ENCODE assay signal across 22 cellular contexts in genomic region chr2:240630771-240631560, GRCh38. TPM values are rescaled to one million over a fixed set of nuclear protein-coding genes. Genes with fewer than 3 reads are reported as not detected.
"Had no signal": no experiment of that assay in that cellular context is flagged by ENCODE, and none has a peak within 500 bp of the region (broad histone marks: within the 10 kb centered on the region; RNA-seq: fewer than 3 reads in every experiment).

No MANE protein-coding gene starts in this region.

- H3K27ac ChIP-seq: gastroesophageal sphincter, heart right ventricle, sigmoid colon, spleen, stomach, thoracic aorta, vagina had no signal

- DNase-seq: activated CD4-positive, alpha-beta T cell treated with anti-CD3 and anti-CD28 coated beads, Interleukin-2, amount 50 U/mL, for 48 hours; activated gamma-delta T cell; activated naive CD8-positive, alpha-beta T cell treated with anti-CD3 and anti-CD28 coated beads for 36 hours; activated T-cell treated with anti-CD3 and anti-CD28 coated beads, Interleukin-2, amount 50 U/mL, for 4 hours; dermis blood vessel endothelial cell; heart right ventricle; mesendoderm; SHP77; stomach had no signal

- H3K27ac Mint-ChIP-seq: activated naive CD8-positive, alpha-beta T cell treated with anti-CD3 and anti-CD28 coated beads for 36 hours; brain; T-helper 2 cell treated with Interferon-gamma antibody and Interleukin-4, amounts not matched to agents 5 μg/mL and 100 μg/mL, for 36 hours had no signal

- H3K4me3 Mint-ChIP-seq: activated naive CD8-positive, alpha-beta T cell treated with anti-CD3 and anti-CD28 coated beads for 36 hours; activated T-cell treated with anti-CD3 and anti-CD28 coated beads, Interleukin-2, amount 50 U/mL, for 4 hours; brain; central memory CD8-positive, alpha-beta T cell; T-helper 2 cell treated with Interferon-gamma antibody and Interleukin-4, amounts not matched to agents 5 μg/mL and 100 μg/mL, for 36 hours had no signal

- H3K4me3 ChIP-seq: gastroesophageal sphincter, heart right ventricle, sigmoid colon, spleen, stomach, thoracic aorta, vagina had no signal

- ATAC-seq: activated CD4-positive, CD25-positive, alpha-beta regulatory T cell treated with anti-CD3 and anti-CD28 coated beads, Interleukin-2, amount 50 U/mL, for 24 hours; activated T-cell treated with anti-CD3 and anti-CD28 coated beads, Interleukin-2, amount 50 U/mL, for 4 hours; gastroesophageal sphincter; heart right ventricle had no signal

- H3K9me3 Mint-ChIP-seq: central memory CD8-positive, alpha-beta T cell had no signal

- H3K4me1 ChIP-seq: gastroesophageal sphincter, sigmoid colon, vagina had no signal

- H3K36me3 Mint-ChIP-seq: brain had no signal

- H3K4me1 Mint-ChIP-seq: brain had no signal

- H3K36me3 ChIP-seq: sigmoid colon, thoracic aorta, vagina had no signal

- H3K27me3 ChIP-seq: sigmoid colon, spleen, stomach, vagina had no signal

- H3K27me3 Mint-ChIP-seq: activated naive CD8-positive, alpha-beta T cell treated with anti-CD3 and anti-CD28 coated beads for 36 hours; central memory CD8-positive, alpha-beta T cell had no signal

- H3K9me3 ChIP-seq: thoracic aorta, vagina had no signal

RNA-seq across cellular contexts. Expression of gene AQP12B, which starts 51.7 kb away (rescaled TPM):
- total RNA-seq: activated naive CD8-positive, alpha-beta T cell treated with anti-CD3 and anti-CD28 coated beads for 36 hours; activated T-cell treated with anti-CD3 and anti-CD28 coated beads, Interleukin-2, amount 50 U/mL, for 4 hours; dermis blood vessel endothelial cell; gastroesophageal sphincter; heart right ventricle; liver; osteocyte; sigmoid colon; thoracic aorta; vagina had no signal
- polyA plus RNA-seq: esophagus, liver, neural cell had no signal
